Comparison of ENCODE assay signal across 17 cellular contexts in the genomic region with DNA sequence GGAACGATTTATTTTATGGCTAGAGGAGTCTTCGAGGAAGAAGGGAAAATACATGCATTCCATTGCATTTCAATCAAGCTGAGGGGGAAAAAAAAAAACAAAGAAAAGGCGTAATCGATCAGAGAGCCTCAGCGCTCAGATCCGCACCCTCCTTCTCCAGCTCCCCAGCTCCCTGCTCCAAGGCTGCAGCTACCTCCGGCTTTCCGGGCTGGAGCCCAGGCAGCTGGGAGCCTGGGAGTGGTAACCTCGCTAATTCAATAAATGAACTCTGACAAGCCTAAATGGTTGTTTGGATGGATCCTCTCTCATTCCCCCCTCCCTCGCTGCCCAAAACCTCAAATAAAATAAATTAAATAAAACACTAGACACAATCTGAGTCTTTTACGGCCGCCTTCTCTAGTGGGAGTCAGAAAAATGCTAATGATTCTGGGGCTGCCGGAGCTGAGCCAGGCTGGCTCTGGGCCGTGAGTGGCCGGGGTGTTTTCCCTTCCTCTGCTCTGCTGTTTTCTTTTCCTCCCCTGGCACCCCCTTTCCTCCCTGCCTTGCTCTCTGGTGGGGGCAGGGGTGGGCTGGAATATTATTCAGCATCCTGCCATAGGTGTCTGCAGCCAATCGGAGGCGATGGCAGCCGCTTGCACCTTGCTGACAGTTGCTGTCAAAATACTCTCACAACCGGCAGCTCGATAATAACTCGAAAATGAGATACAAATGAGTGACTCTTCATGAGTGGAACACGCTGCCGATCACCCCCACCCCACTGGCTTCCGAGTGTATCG.
A peak's percentile ranks its signal among the peaks of the same experiment; 100 is the strongest.
DNase-seq lines count a peak whose midpoint lies in the region; ATAC-seq, FAIRE-seq and TF ChIP-seq lines count a peak whose summit lies in the region.
"Had no signal": no experiment of that assay in that cellular context is flagged by ENCODE, and none has a peak within 500 bp of the region (broad histone marks: within the 10 kb centered on the region; RNA-seq: fewer than 3 reads in every experiment).

No MANE protein-coding gene starts in this region.

- H3K23ac ChIP-seq in IMR-90 (ENCODE audit: low read depth, low read length), result no peak overlapping the region

- POLR2A ChIA-PET in IMR-90 (lab: Charles Lee; ENCODE audit: unreplicated experiment), result no interaction called here

- H3K4me2 ChIP-seq in IMR-90 (ENCODE audit: low read depth, low read length), result no peak overlapping the region
- no peak overlapping the region for H3K4me2 ChIP-seq in neural progenitor cell

- H3K27ac ChIP-seq in IMR-90 (ENCODE audit: insufficient read depth, low read length), result no peak overlapping the region
- H3K27ac ChIP-seq in neural progenitor cell, result no peak overlapping the region
- H3K27ac ChIP-seq: prostate gland, WERI-Rb-1 had no signal

- TF ChIP-seq CTCF in AG09309 (IDR thresholded peaks at IDR 0.05; ENCODE audit: control insufficient read depth, insufficient read depth, low read depth, low read length, missing control alignments) (no peak), IMR-90 (conservative IDR thresholded peaks at IDR 0.05; ENCODE audit: low read depth, low read length) (no peak), neural progenitor cell (IDR thresholded peaks at IDR 0.05) (no peak)

- H3K79me2 ChIP-seq in neural progenitor cell (ENCODE audit: low read depth), result no peaks in the 10 kb centered on the region

- H3K4me3 ChIP-seq in AG09309 (ENCODE audit: control insufficient read depth, low read depth, low read length), result no peak overlapping the region
- no peak overlapping the region for H3K4me3 ChIP-seq in IMR-90 (ENCODE audit: insufficient read depth, low read depth, low read length)
- H3K4me3 ChIP-seq in neural progenitor cell, result no peak overlapping the region
- H3K4me3 ChIP-seq: mucosa of descending colon, prostate gland had no signal

- H4K20me1 ChIP-seq in IMR-90 (ENCODE audit: insufficient read depth, low read length), result no peaks in the 10 kb centered on the region
- no peaks in the 10 kb centered on the region for H4K20me1 ChIP-seq in neural progenitor cell (ENCODE audit: low read depth)

- peaks cover 4% of the 10 kb centered on the region for H3K36me3 Mint-ChIP-seq in neural progenitor cell
- peaks cover 30% of the 10 kb centered on the region for H3K36me3 Mint-ChIP-seq in activated naive CD8-positive, alpha-beta T cell treated with anti-CD3 and anti-CD28 coated beads for 36 hours

- peaks cover 25% of the 10 kb centered on the region for H3K4me1 Mint-ChIP-seq in neural progenitor cell
- H3K4me1 Mint-ChIP-seq in activated naive CD8-positive, alpha-beta T cell treated with anti-CD3 and anti-CD28 coated beads for 36 hours, result no peaks in the 10 kb centered on the region
- H3K4me1 Mint-ChIP-seq: activated CD8-positive, alpha-beta memory T cell treated with anti-CD3 and anti-CD28 coated beads, Interleukin-2, amount 10 ng/mL, durations not matched to agents 7 days and 5 days had no signal

- intact Hi-C loops in IMR-90 (cut with micrococcal nuclease), result no loop called here

- H3K4ac ChIP-seq in IMR-90 (ENCODE audit: low read depth, low read length), result no peak overlapping the region

- ATAC-seq in IMR-90 (ENCODE audit: low read depth) (0 out of 2 replicates have a peak, but pooled peaks have one; percentile 33), HG03039 (IDR thresholded peaks at IDR 0.05; ENCODE audit: unreplicated experiment) (no peak)
- ATAC-seq: activated CD8-positive, alpha-beta memory T cell treated with anti-CD3 and anti-CD28 coated beads, Interleukin-2, amount 10 ng/mL, durations not matched to agents 7 days and 5 days; mucosa of descending colon had no signal

- BruUV-seq in IMR-90 (replicated peaks; lab: Mats Ljungman, UMichigan), result no TSS peak

- CTCF ChIA-PET in IMR-90 (lab: Yijun Ruan, JAX), result interaction anchor here (1.2 kb wide), 1 partner anchor 10 kb away, joined by 3 read pairs; no protein-coding TSS in a partner anchor

- no peak overlapping the region for H4K91ac ChIP-seq in IMR-90 (ENCODE audit: insufficient read depth, low read depth, low read length)

- no peak overlapping the region for H2AFZ ChIP-seq in IMR-90 (replicated peaks; ENCODE audit: low read length, poor library complexity)
- no peak overlapping the region for H2AFZ ChIP-seq in neural progenitor cell (replicated peaks)

- no peak overlapping the region for H4K8ac ChIP-seq in IMR-90 (ENCODE audit: low read depth in 2 of 2, low read length in 2 of 2)

- in situ Hi-C loops in IMR-90 (cut with MboI; ENCODE audit: low sequenced_read_pairs), result no loop called here

- H4K5ac ChIP-seq in IMR-90 (ENCODE audit: low read depth, low read length), result no peak overlapping the region

- H3K9me1 ChIP-seq in IMR-90 (ENCODE audit: insufficient read depth, low read length), result no peaks in the 10 kb centered on the region; the same call in 1 of the 2 replicates

- H3K36me3 ChIP-seq in IMR-90 (ENCODE audit: control insufficient read depth, insufficient read depth, low read length) (no peaks in the 10 kb centered on the region), neural progenitor cell (no peaks in the 10 kb centered on the region)
- H3K36me3 ChIP-seq: prostate gland, WERI-Rb-1 had no signal

- no peak overlapping the region for H2BK5ac ChIP-seq in IMR-90 (ENCODE audit: low read depth, low read length, poor library complexity, severe bottlenecking)

- H3K79me1 ChIP-seq in IMR-90 (ENCODE audit: low read depth in 1 of 2, low read length in 2 of 2), result no peaks in the 10 kb centered on the region

- peak; percentile 68 for FAIRE-seq in endometrium (lab: Jason Lieb, UNC)
- FAIRE-seq: islet of Langerhans had no signal

- TF ChIP-seq RAD21 in IMR-90 (IDR thresholded peaks at IDR 0.05; ENCODE audit: low read length), result no peak

- no peak overlapping the region for H2BK120ac ChIP-seq in IMR-90 (ENCODE audit: low read depth, low read length)

- H3K27me3 ChIP-seq in IMR-90 (ENCODE audit: control insufficient read depth, insufficient read depth, low read length) (no peaks in the 10 kb centered on the region), neural progenitor cell (no peaks in the 10 kb centered on the region)

- no peak for TF ChIP-seq POLR2A in IMR-90 (IDR thresholded peaks at IDR 0.05; ENCODE audit: low read depth, low read length)

- peak overlapping the region; percentile 97 for H3K27ac Mint-ChIP-seq in neural progenitor cell
- no peak overlapping the region for H3K27ac Mint-ChIP-seq in activated naive CD8-positive, alpha-beta T cell treated with anti-CD3 and anti-CD28 coated beads for 36 hours
- H3K27ac Mint-ChIP-seq: activated CD8-positive, alpha-beta memory T cell treated with anti-CD3 and anti-CD28 coated beads, Interleukin-2, amount 10 ng/mL, durations not matched to agents 7 days and 5 days had no signal

- DNase-seq in AG09309 (ENCODE audit: low read depth) (peak; percentile 2), IMR-90 (no peak), neural progenitor cell (ENCODE audit: low spot score) (no peak), epidermal melanocyte (ENCODE audit: insufficient read length, low spot score) (no peak), SKM-1 (lab: John Stamatoyannopoulos, UW; ENCODE audit: unreplicated experiment) (no peak)
- no peak for DNase-seq in activated naive CD8-positive, alpha-beta T cell treated with anti-CD3 and anti-CD28 coated beads for 36 hours
- DNase-seq: activated CD8-positive, alpha-beta memory T cell treated with anti-CD3 and anti-CD28 coated beads, Interleukin-2, amount 10 ng/mL, durations not matched to agents 7 days and 5 days; DMS 273 treated with DMSO at 0.1 percent for 48 hours; mucosa of descending colon; NCI-H1930; NCI-H526 treated with DMSO at 0.1 percent for 48 hours; T-helper 1 cell; WERI-Rb-1 had no signal

- no peak overlapping the region for H3K14ac ChIP-seq in IMR-90 (replicated peaks; ENCODE audit: low read depth, low read length)

- H3K4me3 Mint-ChIP-seq in neural progenitor cell, result no peak overlapping the region
- H3K4me3 Mint-ChIP-seq in activated naive CD8-positive, alpha-beta T cell treated with anti-CD3 and anti-CD28 coated beads for 36 hours, result no peak overlapping the region
- H3K4me3 Mint-ChIP-seq: activated CD8-positive, alpha-beta memory T cell treated with anti-CD3 and anti-CD28 coated beads, Interleukin-2, amount 10 ng/mL, durations not matched to agents 7 days and 5 days had no signal

- H3K4me1 ChIP-seq in IMR-90 (ENCODE audit: control insufficient read depth, insufficient read depth, low read length), result no peaks in the 10 kb centered on the region
- peaks cover 33% of the 10 kb centered on the region for H3K4me1 ChIP-seq in neural progenitor cell
- H3K4me1 ChIP-seq: prostate gland had no signal

- dilution Hi-C loops in IMR-90 (cut with HindIII; ENCODE audit: low sequenced_read_pairs, unreplicated experiment), result no loop called here

- no CpG with 5 or more reads among the region's 25 CpGs for WGBS in IMR-90 (ENCODE audit: extremely low coverage in 2 of 2, insufficient read length in 1 of 2), 2 experiments

- H2BK20ac ChIP-seq in IMR-90 (ENCODE audit: low read depth, low read length), result no peak overlapping the region

- peaks cover 21% of the 10 kb centered on the region for H3F3A ChIP-seq in neural progenitor cell (ENCODE audit: low read depth)

- no peak overlapping the region for H3K18ac ChIP-seq in IMR-90 (ENCODE audit: low read depth, low read length)

- no peak overlapping the region for H2AK9ac ChIP-seq in IMR-90 (replicated peaks; ENCODE audit: low read depth, low read length, poor library complexity)

- H3K27me3 Mint-ChIP-seq in neural progenitor cell (ENCODE audit: insufficient read depth, low read depth), result peaks cover 6% of the 10 kb centered on the region
- H3K27me3 Mint-ChIP-seq in activated naive CD8-positive, alpha-beta T cell treated with anti-CD3 and anti-CD28 coated beads for 36 hours, result no peaks in the 10 kb centered on the region
- H3K27me3 Mint-ChIP-seq: activated CD8-positive, alpha-beta memory T cell treated with anti-CD3 and anti-CD28 coated beads, Interleukin-2, amount 10 ng/mL, durations not matched to agents 7 days and 5 days had no signal

- H2BK15ac ChIP-seq in IMR-90 (ENCODE audit: low read depth, low read length), result no peak overlapping the region

- H3K9ac ChIP-seq in IMR-90 (ENCODE audit: low read depth, low read length) (no peak overlapping the region), neural progenitor cell (no peak overlapping the region)

- H3K56ac ChIP-seq in IMR-90 (ENCODE audit: extremely low read depth, insufficient read depth, low read length), result no peak overlapping the region

- H3K9me3 ChIP-seq in IMR-90 (ENCODE audit: control insufficient read depth, insufficient read depth, low read length) (no peaks in the 10 kb centered on the region), neural progenitor cell (ENCODE audit: low read depth) (no peaks in the 10 kb centered on the region)
- H3K9me3 ChIP-seq: mucosa of descending colon, prostate gland had no signal

- H3K9me3 Mint-ChIP-seq in neural progenitor cell, result peaks cover 4% of the 10 kb centered on the region
- H3K9me3 Mint-ChIP-seq in activated naive CD8-positive, alpha-beta T cell treated with anti-CD3 and anti-CD28 coated beads for 36 hours, result no peaks in the 10 kb centered on the region

- H2AK5ac ChIP-seq in IMR-90 (ENCODE audit: low read depth, low read length), result no peak overlapping the region

TF ChIP-seq in IMR-90, 13 proteins besides CTCF, POLR2A, EP300 and RAD21 (continues in another document):
- TF ChIP-seq MXI1 (IDR thresholded peaks at IDR 0.05; ENCODE audit: borderline replicate concordance, low read depth, low read length) (no peak), CHD1 (IDR thresholded peaks at IDR 0.05; ENCODE audit: low read depth, low read length) (no peak), NFE2L2 (IDR thresholded peaks at IDR 0.05; ENCODE audit: low read depth, low read length) (no peak), SMC3 (IDR thresholded peaks at IDR 0.05; ENCODE audit: low read depth, low read length) (no peak)
